19 cellular contexts compared by ENCODE assay signal in the genomic region with DNA sequence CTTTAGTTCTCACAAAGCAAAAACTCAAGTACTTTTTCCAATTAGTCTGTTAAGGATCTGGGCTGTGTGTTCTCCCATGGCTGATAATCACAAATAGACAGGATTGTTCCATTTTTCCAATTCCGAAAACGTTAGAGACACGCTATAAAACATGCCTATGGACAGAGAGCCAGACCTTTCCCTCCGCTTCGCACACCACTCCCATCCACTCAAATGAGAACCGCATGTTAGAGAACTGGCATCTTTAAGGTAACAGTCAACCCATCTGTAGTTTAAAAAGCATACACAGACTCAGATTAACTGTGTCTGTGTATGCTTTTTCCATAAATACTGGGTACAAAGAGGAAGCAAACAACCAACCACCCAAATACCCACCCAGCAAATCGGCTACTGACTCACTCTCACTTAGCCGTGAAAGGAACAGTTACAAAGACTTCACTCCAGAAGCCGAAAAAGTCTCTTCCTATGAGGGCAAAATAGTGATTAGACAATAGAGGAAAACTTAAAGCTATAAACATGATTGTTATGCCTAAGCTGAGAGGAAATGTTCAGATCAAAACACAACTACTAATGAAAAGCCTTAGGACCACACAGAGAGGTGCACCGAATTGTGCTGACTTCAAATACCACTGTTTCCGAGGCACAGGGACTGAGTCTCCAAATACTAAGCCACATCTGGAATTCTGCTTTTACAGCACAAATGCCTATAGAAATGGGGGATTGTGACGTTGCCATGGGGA. TPM values are rescaled to one million over a fixed set of nuclear protein-coding genes. Genes with fewer than 3 reads are reported as not detected.
DNase-seq lines count a peak whose midpoint lies in the region; ATAC-seq, FAIRE-seq and TF ChIP-seq lines count a peak whose summit lies in the region.
"Had no signal": no experiment of that assay in that cellular context is flagged by ENCODE, and none has a peak within 500 bp of the region (broad histone marks: within the 10 kb centered on the region; RNA-seq: fewer than 3 reads in every experiment).

No MANE protein-coding gene starts in this region.

- no peak for TF ChIP-seq CTCF in fibroblast of the aortic adventitia (IDR thresholded peaks at IDR 0.05; ENCODE audit: insufficient read depth, low read length)
- no peak for TF ChIP-seq CTCF in progenitor cell of endocrine pancreas (IDR thresholded peaks at IDR 0.05; ENCODE audit: unreplicated experiment)
- TF ChIP-seq CTCF in A673 (conservative IDR thresholded peaks at IDR 0.05; ENCODE audit: low read depth, low read length): no peak

- DNase-seq in fibroblast of the aortic adventitia (ENCODE audit: low read depth): peak; percentile 53
- DNase-seq in progenitor cell of endocrine pancreas (ENCODE audit: low spot score, unreplicated experiment): no peak
- DNase-seq in NCI-H146 treated with DMSO at 0.1 percent for 48 hours (lab: John Stamatoyannopoulos, UW; ENCODE audit: unreplicated experiment): no peak
- DNase-seq in A673 (ENCODE audit: low spot score): no peak
- DNase-seq in A172 (ENCODE audit: low spot score): no peak
- no peak for DNase-seq in GM03348 (ENCODE audit: low spot score)
- DNase-seq: activated CD4-positive, alpha-beta T cell treated with anti-CD3 and anti-CD28 coated beads, Interleukin-2, amount 50 U/mL, for 48 hours; activated naive CD8-positive, alpha-beta T cell treated with anti-CD3 and anti-CD28 coated beads, Interleukin-2, amount 10 ng/mL, durations not matched to agents 7 days and 5 days; activated T-cell treated with anti-CD3 and anti-CD28 coated beads, Interleukin-2, amount 50 U/mL, for 72 hours; hippocampal formation; lower lobe of right lung; NCI-H1930; NCI-H510A treated with DMSO at 0.1 percent for 48 hours; OCI-M1; right lobe of liver; trophoblast cell had no signal

- no TSS peak for BruUV-seq in A673 (replicated peaks; lab: Mats Ljungman, UMichigan)

- H3K9me3 Mint-ChIP-seq in progenitor cell of endocrine pancreas (ENCODE audit: low read depth): no peaks in the 10 kb centered on the region
- H3K9me3 Mint-ChIP-seq: activated naive CD8-positive, alpha-beta T cell treated with anti-CD3 and anti-CD28 coated beads, Interleukin-2, amount 10 ng/mL, durations not matched to agents 7 days and 5 days; activated T-cell treated with anti-CD3 and anti-CD28 coated beads, Interleukin-2, amount 50 U/mL, for 72 hours had no signal

- H3K36me3 ChIP-seq in A673 (ENCODE audit: insufficient read depth, low read length, poor library complexity, severe bottlenecking): no peaks in the 10 kb centered on the region
- H3K36me3 ChIP-seq: lower lobe of right lung, right lobe of liver had no signal

- no peaks in the 10 kb centered on the region for H3K27me3 Mint-ChIP-seq in progenitor cell of endocrine pancreas

- no peak overlapping the region for H3K27ac ChIP-seq in A673 (ENCODE audit: low read depth, low read length, poor library complexity, severe bottlenecking)
- H3K27ac ChIP-seq: lower lobe of right lung, right lobe of liver had no signal

- FAIRE-seq in G401.6 (lab: Jason Lieb, UNC): peak; percentile 86
- FAIRE-seq: TTC549 had no signal

- peak; percentile 47 for ATAC-seq in SK-N-SH treated with all-trans-retinoic acid at 6 μM for 48 hours
- ATAC-seq: activated T-cell treated with anti-CD3 and anti-CD28 coated beads, Interleukin-2, amount 50 U/mL, for 72 hours; lower lobe of right lung; right lobe of liver had no signal

- H3K27me3 ChIP-seq in A673 (replicated peaks; ENCODE audit: insufficient read depth, low read depth, low read length, poor library complexity): no peaks in the 10 kb centered on the region
- H3K27me3 ChIP-seq: right lobe of liver had no signal

- CTCF ChIA-PET in A673 (lab: Charles Lee): no interaction called here

- peaks cover 2% of the 10 kb centered on the region for H3K4me1 ChIP-seq in A673 (ENCODE audit: insufficient read depth, low read length, poor library complexity, severe bottlenecking)
- H3K4me1 ChIP-seq: lower lobe of right lung, right lobe of liver had no signal

- peak overlapping the region; percentile 16 for H3K27ac Mint-ChIP-seq in progenitor cell of endocrine pancreas
- H3K27ac Mint-ChIP-seq: activated naive CD8-positive, alpha-beta T cell treated with anti-CD3 and anti-CD28 coated beads, Interleukin-2, amount 10 ng/mL, durations not matched to agents 7 days and 5 days; activated T-cell treated with anti-CD3 and anti-CD28 coated beads, Interleukin-2, amount 50 U/mL, for 72 hours had no signal

- POLR2A ChIA-PET in A673 (lab: Charles Lee; ENCODE audit: low non-redundant PET): no interaction called here

- H3K4me3 ChIP-seq in fibroblast of the aortic adventitia (ENCODE audit: low read depth, low read length) (peak overlapping the region; percentile 49), A673 (ENCODE audit: low read depth, low read length, poor library complexity, severe bottlenecking) (no peak overlapping the region)
- H3K4me3 ChIP-seq: lower lobe of right lung, right lobe of liver had no signal

- H3K36me3 Mint-ChIP-seq in progenitor cell of endocrine pancreas (ENCODE audit: insufficient read depth): no peaks in the 10 kb centered on the region
- H3K36me3 Mint-ChIP-seq: activated naive CD8-positive, alpha-beta T cell treated with anti-CD3 and anti-CD28 coated beads, Interleukin-2, amount 10 ng/mL, durations not matched to agents 7 days and 5 days had no signal

- H3K4me3 Mint-ChIP-seq in progenitor cell of endocrine pancreas (ENCODE audit: low read depth): no peak overlapping the region
- H3K4me3 Mint-ChIP-seq: activated naive CD8-positive, alpha-beta T cell treated with anti-CD3 and anti-CD28 coated beads, Interleukin-2, amount 10 ng/mL, durations not matched to agents 7 days and 5 days; activated T-cell treated with anti-CD3 and anti-CD28 coated beads, Interleukin-2, amount 50 U/mL, for 72 hours had no signal

- no peaks in the 10 kb centered on the region for H3K9me3 ChIP-seq in A673 (ENCODE audit: low read depth, low read length, poor library complexity, severe bottlenecking)
- H3K9me3 ChIP-seq: lower lobe of right lung, right lobe of liver had no signal

- H3K4me1 Mint-ChIP-seq in progenitor cell of endocrine pancreas (ENCODE audit: low read depth): peaks cover 41% of the 10 kb centered on the region

- intact Hi-C loops in A673 (cut with micrococcal nuclease; ENCODE audit: unreplicated experiment): no loop called here

TF ChIP-seq in SK-N-SH treated with all-trans-retinoic acid at 6 μM for 48 hours, 23 proteins besides CTCF, POLR2A, EP300 and RAD21 (continues in another document):
- TF ChIP-seq TOX (CRISPR knock-in tag; IDR thresholded peaks at IDR 0.05; ENCODE audit: borderline replicate concordance) (no peak), CSDC2 (CRISPR knock-in tag; IDR thresholded peaks at IDR 0.05) (0 out of 2 replicates have a peak, but pooled peaks have one; percentile 8), OSR1 (CRISPR knock-in tag; IDR thresholded peaks at IDR 0.05) (no peak)
- TF ChIP-seq, protein P1, sequence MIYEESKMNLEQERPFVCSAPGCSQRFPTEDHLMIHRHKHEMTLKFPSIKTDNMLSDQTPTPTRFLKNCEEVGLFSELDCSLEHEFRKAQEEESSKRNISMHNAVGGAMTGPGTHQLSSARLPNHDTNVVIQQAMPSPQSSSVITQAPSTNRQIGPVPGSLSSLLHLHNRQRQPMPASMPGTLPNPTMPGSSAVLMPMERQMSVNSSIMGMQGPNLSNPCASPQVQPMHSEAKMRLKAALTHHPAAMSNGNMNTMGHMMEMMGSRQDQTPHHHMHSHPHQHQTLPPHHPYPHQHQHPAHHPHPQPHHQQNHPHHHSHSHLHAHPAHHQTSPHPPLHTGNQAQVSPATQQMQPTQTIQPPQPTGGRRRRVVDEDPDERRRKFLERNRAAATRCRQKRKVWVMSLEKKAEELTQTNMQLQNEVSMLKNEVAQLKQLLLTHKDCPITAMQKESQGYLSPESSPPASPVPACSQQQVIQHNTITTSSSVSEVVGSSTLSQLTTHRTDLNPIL (CRISPR knock-in tag; IDR thresholded peaks at IDR 0.05; ENCODE audit: low read depth): no peak
- TF ChIP-seq, protein P2, sequence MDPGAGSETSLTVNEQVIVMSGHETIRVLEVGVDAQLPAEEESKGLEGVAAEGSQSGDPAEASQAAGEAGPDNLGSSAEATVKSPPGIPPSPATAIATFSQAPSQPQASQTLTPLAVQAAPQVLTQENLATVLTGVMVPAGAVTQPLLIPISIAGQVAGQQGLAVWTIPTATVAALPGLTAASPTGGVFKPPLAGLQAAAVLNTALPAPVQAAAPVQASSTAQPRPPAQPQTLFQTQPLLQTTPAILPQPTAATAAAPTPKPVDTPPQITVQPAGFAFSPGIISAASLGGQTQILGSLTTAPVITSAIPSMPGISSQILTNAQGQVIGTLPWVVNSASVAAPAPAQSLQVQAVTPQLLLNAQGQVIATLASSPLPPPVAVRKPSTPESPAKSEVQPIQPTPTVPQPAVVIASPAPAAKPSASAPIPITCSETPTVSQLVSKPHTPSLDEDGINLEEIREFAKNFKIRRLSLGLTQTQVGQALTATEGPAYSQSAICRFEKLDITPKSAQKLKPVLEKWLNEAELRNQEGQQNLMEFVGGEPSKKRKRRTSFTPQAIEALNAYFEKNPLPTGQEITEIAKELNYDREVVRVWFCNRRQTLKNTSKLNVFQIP (CRISPR knock-in tag; IDR thresholded peaks at IDR 0.05; ENCODE audit: borderline replicate concordance, low read depth): no peak
- TF ChIP-seq, protein P3, sequence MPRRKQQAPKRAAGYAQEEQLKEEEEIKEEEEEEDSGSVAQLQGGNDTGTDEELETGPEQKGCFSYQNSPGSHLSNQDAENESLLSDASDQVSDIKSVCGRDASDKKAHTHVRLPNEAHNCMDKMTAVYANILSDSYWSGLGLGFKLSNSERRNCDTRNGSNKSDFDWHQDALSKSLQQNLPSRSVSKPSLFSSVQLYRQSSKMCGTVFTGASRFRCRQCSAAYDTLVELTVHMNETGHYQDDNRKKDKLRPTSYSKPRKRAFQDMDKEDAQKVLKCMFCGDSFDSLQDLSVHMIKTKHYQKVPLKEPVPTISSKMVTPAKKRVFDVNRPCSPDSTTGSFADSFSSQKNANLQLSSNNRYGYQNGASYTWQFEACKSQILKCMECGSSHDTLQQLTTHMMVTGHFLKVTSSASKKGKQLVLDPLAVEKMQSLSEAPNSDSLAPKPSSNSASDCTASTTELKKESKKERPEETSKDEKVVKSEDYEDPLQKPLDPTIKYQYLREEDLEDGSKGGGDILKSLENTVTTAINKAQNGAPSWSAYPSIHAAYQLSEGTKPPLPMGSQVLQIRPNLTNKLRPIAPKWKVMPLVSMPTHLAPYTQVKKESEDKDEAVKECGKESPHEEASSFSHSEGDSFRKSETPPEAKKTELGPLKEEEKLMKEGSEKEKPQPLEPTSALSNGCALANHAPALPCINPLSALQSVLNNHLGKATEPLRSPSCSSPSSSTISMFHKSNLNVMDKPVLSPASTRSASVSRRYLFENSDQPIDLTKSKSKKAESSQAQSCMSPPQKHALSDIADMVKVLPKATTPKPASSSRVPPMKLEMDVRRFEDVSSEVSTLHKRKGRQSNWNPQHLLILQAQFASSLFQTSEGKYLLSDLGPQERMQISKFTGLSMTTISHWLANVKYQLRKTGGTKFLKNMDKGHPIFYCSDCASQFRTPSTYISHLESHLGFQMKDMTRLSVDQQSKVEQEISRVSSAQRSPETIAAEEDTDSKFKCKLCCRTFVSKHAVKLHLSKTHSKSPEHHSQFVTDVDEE (CRISPR knock-in tag; IDR thresholded peaks at IDR 0.05): peak; percentile 13; the same call in 1 of the 2 replicates

RNA-seq across cellular contexts. Expression of a gene that starts 36.1 kb away (rescaled TPM):
- total RNA-seq in fibroblast of the aortic adventitia (ENCODE audit: low replicate concordance) (9.5 and 13.6 TPM in 2 replicates), progenitor cell of endocrine pancreas (30.4 and 37.9 TPM in 2 replicates), A673 (2021) (1.3 and 2.2 TPM in 2 replicates)
- total RNA-seq in A172 (2014; rRNA removed; shearing (Covaris generic)): 1.5 TPM in 2 replicates
- total RNA-seq: activated naive CD8-positive, alpha-beta T cell treated with anti-CD3 and anti-CD28 coated beads, Interleukin-2, amount 10 ng/mL, durations not matched to agents 7 days and 5 days had no signal
